Comparison of ENCODE assay signal across 8 cellular contexts in the genomic region with DNA sequence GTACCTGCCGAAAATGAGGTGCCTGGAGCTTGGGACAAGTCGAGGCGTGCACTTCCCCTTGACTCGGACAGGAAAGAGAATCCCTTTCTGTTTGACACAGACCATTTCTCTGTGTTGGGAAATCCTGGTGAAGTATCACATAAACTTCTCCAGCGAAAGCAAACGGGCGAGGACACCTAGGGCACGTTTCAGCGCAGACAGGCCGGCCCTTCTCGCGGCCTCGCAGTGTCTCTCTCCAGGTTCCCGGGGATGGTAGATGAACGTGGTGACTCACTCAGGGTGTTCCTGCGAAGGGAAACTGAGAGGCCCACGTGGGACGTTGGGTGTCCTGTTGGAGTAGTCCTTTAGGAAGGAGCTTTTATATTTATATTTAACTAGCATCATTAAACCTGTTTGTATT. TPM values are rescaled to one million over a fixed set of nuclear protein-coding genes. Genes with fewer than 3 reads are reported as not detected.
A peak's percentile ranks its signal among the peaks of the same experiment; 100 is the strongest.
DNase-seq lines count a peak whose midpoint lies in the region; ATAC-seq and TF ChIP-seq lines count a peak whose summit lies in the region.

No MANE protein-coding gene starts in this region.

- H3K27me3 ChIP-seq in Caco-2 (replicated peaks; ENCODE audit: control insufficient read depth, insufficient read depth, low read length) = no peaks in the 10 kb centered on the region
- H3K27me3 ChIP-seq in NT2/D1 (ENCODE audit: insufficient read depth, insufficient read length) = no peaks in the 10 kb centered on the region
- no peaks in the 10 kb centered on the region for H3K27me3 ChIP-seq in osteoblast (ENCODE audit: insufficient read depth, low read length)

- no peaks in the 10 kb centered on the region for H3K36me3 ChIP-seq in Caco-2 (ENCODE audit: control insufficient read depth, insufficient read depth, low read length)
- H3K36me3 ChIP-seq in NT2/D1 (ENCODE audit: insufficient read depth, insufficient read length, low read length) = peaks cover 34% of the 10 kb centered on the region
- H3K36me3 ChIP-seq in osteoblast (ENCODE audit: insufficient read depth, low read length) = peaks cover 3% of the 10 kb centered on the region

- peak overlapping the region; percentile 68 for H3K4me3 Mint-ChIP-seq in Caco-2 (ENCODE audit: unreplicated experiment)

- peaks cover 46% of the 10 kb centered on the region for H3K4me1 Mint-ChIP-seq in Caco-2 (ENCODE audit: low read depth, unreplicated experiment)

- no peak overlapping the region for H3K4me2 ChIP-seq in osteoblast (ENCODE audit: insufficient read depth, low read length)

- H3K27me3 Mint-ChIP-seq in Caco-2 (ENCODE audit: insufficient read depth, unreplicated experiment) = no peaks in the 10 kb centered on the region

- peak; percentile 52 to 67 for DNase-seq in Caco-2
- DNase-seq in NT2/D1 (ENCODE audit: low read depth, low spot score) = no peak
- DNase-seq in osteoblast (ENCODE audit: insufficient read length, low spot score, missing footprints) = no peak
- DNase-seq in C1 segment of cervical spinal cord (lab: John Stamatoyannopoulos, UW) = no peak
- DNase-seq in SHP77 treated with DMSO at 0.1 percent for 48 hours (lab: John Stamatoyannopoulos, UW) = no peak

- H3K9me3 ChIP-seq in Caco-2 = no peaks in the 10 kb centered on the region
- H3K9me3 ChIP-seq in NT2/D1 (ENCODE audit: insufficient read depth, low read length) = no peaks in the 10 kb centered on the region
- no peaks in the 10 kb centered on the region for H3K9me3 ChIP-seq in osteoblast (ENCODE audit: low read depth, low read length)

- H3K36me3 Mint-ChIP-seq in Caco-2 (ENCODE audit: insufficient read depth, unreplicated experiment) = peaks cover 31% of the 10 kb centered on the region

- POLR2A ChIA-PET in Caco-2 (lab: Charles Lee) = no interaction called here

- no peaks in the 10 kb centered on the region for H3K9me3 Mint-ChIP-seq in Caco-2 (ENCODE audit: unreplicated experiment)

- H3K27ac Mint-ChIP-seq in Caco-2 (ENCODE audit: unreplicated experiment) = peak overlapping the region; percentile 68

- BruUV-seq in Caco-2 (replicated peaks; lab: Mats Ljungman, UMichigan) = no TSS peak

- ATAC-seq in esophagus mucosa = peak; percentile 70
- no peak for ATAC-seq in GM18870 (IDR thresholded peaks at IDR 0.05; ENCODE audit: unreplicated experiment)
- no peak for ATAC-seq in GM19023 (IDR thresholded peaks at IDR 0.05; ENCODE audit: unreplicated experiment)

- CTCF ChIA-PET in Caco-2 (lab: Charles Lee) = interaction anchor here (0.7 to 2.7 kb wide), 8 partner anchors 9 to 94 kb away, joined by 3 to 38 read pairs (median 4); no protein-coding TSS in a partner anchor

- H3K9ac ChIP-seq in NT2/D1 (ENCODE audit: insufficient read length, low read depth) = peak overlapping the region; percentile 28

- H3K4me1 ChIP-seq in Caco-2 (peaks cover 26% of the 10 kb centered on the region), NT2/D1 (ENCODE audit: insufficient read depth, insufficient read length) (peaks cover 6% of the 10 kb centered on the region), osteoblast (ENCODE audit: insufficient read depth, low read length) (peaks cover 9% of the 10 kb centered on the region)

- no peak overlapping the region for H3K4me3 ChIP-seq in Caco-2 (ENCODE audit: low read depth, low read length)
- no peak overlapping the region for H3K4me3 ChIP-seq in NT2/D1 (ENCODE audit: insufficient read length, low read depth)
- H3K4me3 ChIP-seq in osteoblast (ENCODE audit: insufficient read depth, low read length) = no peak overlapping the region

- peaks cover 17% of the 10 kb centered on the region for H3K79me2 ChIP-seq in osteoblast (ENCODE audit: insufficient read depth, low read length)

- peaks cover 3% of the 10 kb centered on the region for H4K20me1 ChIP-seq in osteoblast (ENCODE audit: insufficient read depth, low read length)

- intact Hi-C loops in Caco-2 (cut with micrococcal nuclease; ENCODE audit: unreplicated experiment) = loop anchor here (1.0 kb wide), 2 partner anchors 13 to 36 kb away; no protein-coding TSS in a partner anchor

- peak overlapping the region; percentile 10 for H3K27ac ChIP-seq in osteoblast (ENCODE audit: low read depth, low read length)

- TF ChIP-seq CTCF in Caco-2 (IDR thresholded peaks at IDR 0.05; ENCODE audit: insufficient read depth in 1 of 2, low read depth in 1 of 2, low read length in 1 of 2, severe bottlenecking in 1 of 2, unreplicated experiment in 1 of 2) (peak in 1 of 2 experiments; percentile 1), osteoblast (IDR thresholded peaks at IDR 0.05; ENCODE audit: extremely low read depth, low read depth, low read length) (no peak)

- H2AFZ ChIP-seq in osteoblast (ENCODE audit: low read length) = peak overlapping the region; percentile 56

RNA-seq across cellular contexts. Expression of gene ZNF750, which starts 36.3 kb away (rescaled TPM):
- total RNA-seq in Caco-2 (2022) (0.14 and 0.19 TPM in 2 replicates), esophagus mucosa (133 TPM), osteoblast (not detected in 2 replicates)

Comparison
In these comparisons a context has a peak if more than half of its experiments do, and no peak if none do; other contexts are left out.
1. DNase-seq: peak in Caco-2 (2 of 2); none in NT2/D1 (single experiment), osteoblast (single experiment), C1 segment of cervical spinal cord (0 of 14) and SHP77 treated with DMSO at 0.1 percent for 48 hours (single experiment).
2. RNA of gene ZNF750, which starts 36.3 kb away (total RNA-seq): 133 TPM in esophagus mucosa (single experiment); 0.14 to 0.19 TPM in Caco-2 and not detected in osteoblast; every median in the first group is over 100 times any median in the second.